Comparison of ENCODE assay signal across 8 cellular contexts in genomic region chr12:109573029-109573913, GRCh38. TPM values are rescaled to one million over a fixed set of nuclear protein-coding genes. Genes with fewer than 3 reads are reported as not detected.
DNase-seq lines count a peak whose midpoint lies in the region; ATAC-seq and TF ChIP-seq lines count a peak whose summit lies in the region.

TSS of gene MMAB (minus strand) at chr12:109573504. CDS start at chr12:109573480, 24 bp downstream.
TSS of gene MVK (plus strand) at chr12:109573794. CDS start at chr12:109574823, 1,029 bp downstream.

- ATAC-seq in GM21619 (IDR thresholded peaks at IDR 0.05; ENCODE audit: unreplicated experiment) = peak; percentile 95

- H3K4me3 ChIP-seq in Jurkat, Clone E6-1 (ENCODE audit: low read length) = peak within 1 kb of the TSS; percentile 90
- peak within 1 kb of the TSS; percentile 80 for H3K4me3 ChIP-seq in PC-9
- peak within 1 kb of the TSS; percentile 88 for H3K4me3 ChIP-seq in epithelial cell of proximal tubule (ENCODE audit: low read depth, low read length)

- H3K27ac ChIP-seq in PC-9 = peak within 1 kb of the TSS; percentile 55

- intact Hi-C loops in PC-9 (cut with micrococcal nuclease; ENCODE audit: unreplicated experiment) = no loop called here

- no peaks in the 10 kb centered on the region for H3F3A ChIP-seq in PC-9 (ENCODE audit: insufficient read depth, low read depth)

- peak; percentile 99 for DNase-seq in DMS153 (lab: John Stamatoyannopoulos, UW)
- DNase-seq in Jurkat, Clone E6-1 (ENCODE audit: low read depth, low spot score) = peak; percentile 99
- peak; percentile 99 for DNase-seq in PC-9
- peak; percentile 95 for DNase-seq in activated T-cell treated with anti-CD3 and anti-CD28 coated beads, Interleukin-2, amount 50 U/mL, for 1 hour
- peak; percentile 96 for DNase-seq in epithelial cell of proximal tubule (ENCODE audit: low read depth)
- DNase-seq in mucosa of gallbladder (ENCODE audit: low spot score) = peak; percentile 100
- DNase-seq in stimulated activated CD8-positive, alpha-beta memory T cell treated with anti-CD3 and anti-CD28 coated beads, Interleukin-4, amount 100 ng/mL, for 4 hours (ENCODE audit: low read depth in 2 of 2, low spot score in 1 of 2) = peak; percentile 96 to 98

- peak within 1 kb of the TSS; percentile 99 for H3K4me2 ChIP-seq in PC-9

- TF ChIP-seq CTCF in PC-9 (conservative IDR thresholded peaks at IDR 0.05) = no peak
- TF ChIP-seq CTCF in epithelial cell of proximal tubule (conservative IDR thresholded peaks at IDR 0.05; ENCODE audit: low read depth, low read length) = no peak

- H3K9me2 ChIP-seq in PC-9 (ENCODE audit: insufficient read depth) = no peaks in the 10 kb centered on the region

- H3K9me3 ChIP-seq in PC-9 (ENCODE audit: insufficient read depth, low read depth) = no peaks in the 10 kb centered on the region

- CTCF ChIA-PET in PC-9 (lab: Charles Lee) = interaction anchor here (0.8 to 1.2 kb wide), 3 partner anchors 24 to 200 kb away, joined by 3 to 4 read pairs (median 3); no protein-coding TSS in a partner anchor

- H4K20me1 ChIP-seq in PC-9 (ENCODE audit: insufficient read depth) = no peaks in the 10 kb centered on the region; the same call in 1 of the 2 replicates

- no peaks in the 10 kb centered on the region for H3K27me3 ChIP-seq in PC-9 (ENCODE audit: insufficient read depth, low read depth)

- TSS peak; percentile 70 for BruUV-seq in PC-9 (replicated peaks; lab: Mats Ljungman, UMichigan)

- H3K4me1 ChIP-seq in PC-9 (replicated peaks; ENCODE audit: insufficient read depth) = peaks cover 16% of the 10 kb centered on the region

- 0 out of 2 replicates have a peak, but pooled peaks cover 7% of the 10 kb centered on the region for H3K36me3 ChIP-seq in PC-9 (ENCODE audit: low read depth)

- H3K79me2 ChIP-seq in PC-9 (ENCODE audit: low read depth) = peaks cover 17% of the 10 kb centered on the region

- H2AFZ ChIP-seq in PC-9 = peak within 1 kb of the TSS; percentile 88

- POLR2A ChIA-PET in PC-9 (lab: Charles Lee; ENCODE audit: unreplicated experiment) = interaction anchor here (0.5 to 1.7 kb wide), 10 partner anchors 9 to 770 kb away, joined by 3 to 11 read pairs (median 5); no protein-coding TSS in a partner anchor

RNA-seq across cellular contexts. Expression of gene MMAB, which starts in this region (rescaled TPM):
- polyA plus RNA-seq in Jurkat, Clone E6-1 (2012; ENCODE audit: insufficient read depth, insufficient read length) = 49.1 TPM
- 52.8 and 84.3 TPM in 2 replicates for total RNA-seq in PC-9 (2021)
- total RNA-seq in epithelial cell of proximal tubule = 33.3 and 88.4 TPM in 2 replicates
- 58.3 TPM for total RNA-seq in mucosa of gallbladder

RNA-seq across cellular contexts. Expression of gene MVK, which starts in this region (rescaled TPM):
- 16.4 TPM for polyA plus RNA-seq in Jurkat, Clone E6-1 (2012; ENCODE audit: insufficient read depth, insufficient read length)
- 35.6 and 50.8 TPM in 2 replicates for total RNA-seq in PC-9 (2021)
- 28.5 and 47.1 TPM in 2 replicates for total RNA-seq in epithelial cell of proximal tubule
- total RNA-seq in mucosa of gallbladder = 40.5 TPM

Comparison
In these comparisons a context has a peak if more than half of its experiments do, and no peak if none do; other contexts are left out.
1. Peak in every context shown above with its lines: DNase-seq, ATAC-seq, H3K4me3 ChIP-seq and H3K27ac ChIP-seq.